Comparison of ENCODE assay signal across 9 cellular contexts in the genomic region with DNA sequence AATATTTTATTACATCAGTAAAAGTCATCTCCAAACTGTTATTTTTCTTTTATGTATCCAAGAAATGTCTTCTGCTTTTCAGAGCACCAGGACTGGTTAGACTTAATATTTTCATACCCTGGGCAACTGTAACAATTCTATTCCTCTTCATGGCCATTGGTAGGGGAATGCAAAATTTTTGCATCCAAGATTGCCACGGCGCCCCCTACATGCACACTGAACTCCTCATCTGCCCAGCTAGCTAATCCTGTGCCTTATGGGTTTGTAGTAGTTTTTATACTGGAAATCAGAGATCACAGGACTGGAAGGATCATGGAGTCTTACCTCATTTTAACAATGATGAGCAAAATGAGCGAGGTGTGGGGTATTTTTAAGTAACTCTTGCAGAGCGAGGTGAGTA.
DNase-seq lines count a peak whose midpoint lies in the region; ATAC-seq and TF ChIP-seq lines count a peak whose summit lies in the region.
"Had no signal": no experiment of that assay in that cellular context is flagged by ENCODE, and none has a peak within 500 bp of the region (broad histone marks: within the 10 kb centered on the region; RNA-seq: fewer than 3 reads in every experiment).

No MANE protein-coding gene starts in this region.

- intact Hi-C loops in sigmoid colon (cut with DNase I): no loop called here

- POLR2A ChIA-PET in HEK293T (lab: Yijun Ruan, JAX): no interaction called here

- peak; percentile 18 for DNase-seq in COLO668 (lab: John Stamatoyannopoulos, UW; ENCODE audit: unreplicated experiment)
- DNase-seq in NB4 (ENCODE audit: low read depth): peak; percentile 59
- DNase-seq in activated naive CD4-positive, alpha-beta T cell treated with Interleukin-2 at 50 U/mL for 16 hours: peak; percentile 47
- no peak for DNase-seq in sigmoid colon
- no peak for DNase-seq in NCI-H1092 (lab: John Stamatoyannopoulos, UW)
- no peak for DNase-seq in HEK293T (ENCODE audit: extremely low spot score)

- H3K4me1 ChIP-seq in liver (ENCODE audit: control insufficient read depth in 4 of 4, insufficient read depth in 4 of 4, low read length in 3 of 4): no peaks in the 10 kb centered on the region
- peaks cover 0 to 9% (median 5%) of the 10 kb centered on the region in 4 donors for H3K4me1 ChIP-seq in sigmoid colon

- TF ChIP-seq POLR2A in NB4 (IDR thresholded peaks at IDR 0.05; ENCODE audit: extremely low read depth, insufficient read length) (no peak), sigmoid colon (IDR thresholded peaks at IDR 0.05) (no peak)

- H3K4me3 ChIP-seq in NB4 (ENCODE audit: low read depth, low read length) (no peak overlapping the region), liver (ENCODE audit: low read depth in 1 of 3, low read length in 3 of 3) (no peak overlapping the region), sigmoid colon (no peak overlapping the region)

- H3K27ac ChIP-seq in liver (ENCODE audit: low read depth in 1 of 2, low read length in 2 of 2) (no peak overlapping the region), sigmoid colon (no peak overlapping the region)
- H3K27ac ChIP-seq: epithelial cell of prostate had no signal

- H3K9me3 ChIP-seq in liver (ENCODE audit: control insufficient read depth in 4 of 4, low read length in 3 of 4) (no peaks in the 10 kb centered on the region), sigmoid colon (no peaks in the 10 kb centered on the region)

- 96% methylated on average over 4 of the region's 4 CpGs for WGBS in liver
- 92% methylated on average over 4 of the region's 4 CpGs for WGBS in sigmoid colon, 2 donors

- H3K27me3 ChIP-seq in liver (ENCODE audit: control insufficient read depth in 4 of 4, insufficient read depth in 4 of 4, low read length in 3 of 4): no peaks in the 10 kb centered on the region
- no peaks in the 10 kb centered on the region for H3K27me3 ChIP-seq in sigmoid colon

- no peak for TF ChIP-seq EP300 in sigmoid colon (IDR thresholded peaks at IDR 0.05)

- H3K36me3 ChIP-seq in liver (ENCODE audit: control insufficient read depth in 4 of 4, insufficient read depth in 3 of 4, low read depth in 1 of 4, low read length in 3 of 4) (peaks cover 0 to 14% (median 8%) of the 10 kb centered on the region in 4 donors), sigmoid colon (peaks cover 0 to 56% (median 7%) of the 10 kb centered on the region in 4 donors)

- TF ChIP-seq CTCF in NB4 (IDR thresholded peaks at IDR 0.05; ENCODE audit: low read depth, low read length) (peak; percentile 68), liver (IDR thresholded peaks at IDR 0.05; ENCODE audit: low read depth, low read length, missing input control) (peak; percentile 42), sigmoid colon (IDR thresholded peaks at IDR 0.05) (peak in 1 of 4 experiments; percentile 15)

- peak; percentile 72 to 81 for TF ChIP-seq RAD21 in liver (IDR thresholded peaks at IDR 0.05)

- no peak for ATAC-seq in GM19351 (IDR thresholded peaks at IDR 0.05; ENCODE audit: unreplicated experiment)

- CTCF ChIA-PET in HEK293T (lab: Yijun Ruan, JAX): interaction anchor here (0.9 kb wide), 1 partner anchor 17 kb away, joined by 3 read pairs; no protein-coding TSS in a partner anchor

- no peak overlapping the region for H3K9ac ChIP-seq in liver (ENCODE audit: low read depth in 1 of 2, low read length in 2 of 2)

TF ChIP-seq in liver, 16 proteins besides CTCF, POLR2A, EP300 and RAD21 (continues in another document):
- TF ChIP-seq EGR1 (IDR thresholded peaks at IDR 0.05; ENCODE audit: low read depth in 2 of 2) (no peak), JUND (IDR thresholded peaks at IDR 0.05) (no peak), TAF1 (conservative IDR thresholded peaks at IDR 0.05) (no peak), HNF4A (conservative IDR thresholded peaks at IDR 0.05) (no peak), ATF3 (IDR thresholded peaks at IDR 0.05) (no peak), NR2F2 (IDR thresholded peaks at IDR 0.05) (no peak), MAX (IDR thresholded peaks at IDR 0.05) (no peak), YY1 (IDR thresholded peaks at IDR 0.05) (no peak), GABPA (IDR thresholded peaks at IDR 0.05 in 1 of 2, conservative IDR thresholded peaks at IDR 0.05 in 1 of 2) (no peak), HNF4G (IDR thresholded peaks at IDR 0.05) (no peak), ZBTB33 (IDR thresholded peaks at IDR 0.05) (no peak), FOXA2 (IDR thresholded peaks at IDR 0.05) (no peak), FOXA1 (IDR thresholded peaks at IDR 0.05) (no peak)

TF ChIP-seq in HEK293T, 16 proteins besides CTCF, POLR2A, EP300 and RAD21:
- TF ChIP-seq FOXA1 (IDR thresholded peaks at IDR 0.05): no peak
- TF ChIP-seq ZNF384 (IDR thresholded peaks at IDR 0.05): no peak
- TF ChIP-seq L3MBTL2 (conservative IDR thresholded peaks at IDR 0.05): no peak
- no peak for TF ChIP-seq SUZ12 (IDR thresholded peaks at IDR 0.05)
- no peak for TF ChIP-seq FOXM1 (IDR thresholded peaks at IDR 0.05; ENCODE audit: borderline replicate concordance)
- no peak for TF ChIP-seq HDGF (IDR thresholded peaks at IDR 0.05; ENCODE audit: borderline replicate concordance)
- TF ChIP-seq TARDBP (IDR thresholded peaks at IDR 0.05): no peak
- no peak for TF ChIP-seq NFRKB (IDR thresholded peaks at IDR 0.05)
- TF ChIP-seq, protein P1, sequence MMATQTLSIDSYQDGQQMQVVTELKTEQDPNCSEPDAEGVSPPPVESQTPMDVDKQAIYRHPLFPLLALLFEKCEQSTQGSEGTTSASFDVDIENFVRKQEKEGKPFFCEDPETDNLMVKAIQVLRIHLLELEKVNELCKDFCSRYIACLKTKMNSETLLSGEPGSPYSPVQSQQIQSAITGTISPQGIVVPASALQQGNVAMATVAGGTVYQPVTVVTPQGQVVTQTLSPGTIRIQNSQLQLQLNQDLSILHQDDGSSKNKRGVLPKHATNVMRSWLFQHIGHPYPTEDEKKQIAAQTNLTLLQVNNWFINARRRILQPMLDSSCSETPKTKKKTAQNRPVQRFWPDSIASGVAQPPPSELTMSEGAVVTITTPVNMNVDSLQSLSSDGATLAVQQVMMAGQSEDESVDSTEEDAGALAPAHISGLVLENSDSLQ (IDR thresholded peaks at IDR 0.05): no peak
- TF ChIP-seq FOXK2 (IDR thresholded peaks at IDR 0.05): no peak
- TF ChIP-seq CTBP1 (IDR thresholded peaks at IDR 0.05; ENCODE audit: borderline replicate concordance): no peak
- no peak for TF ChIP-seq LEF1 (IDR thresholded peaks at IDR 0.05; ENCODE audit: borderline replicate concordance)
- TF ChIP-seq ARNT (IDR thresholded peaks at IDR 0.05): no peak
- no peak for TF ChIP-seq BHLHE40 (IDR thresholded peaks at IDR 0.05; ENCODE audit: borderline replicate concordance)
- TF ChIP-seq ELF4 (IDR thresholded peaks at IDR 0.05): no peak
- TF ChIP-seq SP1 (IDR thresholded peaks at IDR 0.05): no peak

Comparison
In these comparisons a context has a peak if more than half of its experiments do, and no peak if none do; other contexts are left out.
1. DNase-seq: peak in COLO668 (single experiment), NB4 (single experiment) and activated naive CD4-positive, alpha-beta T cell treated with Interleukin-2 at 50 U/mL for 16 hours (single experiment); none in sigmoid colon (single experiment), NCI-H1092 (single experiment) and HEK293T (single experiment).